Comparison of ENCODE assay signal across 10 cellular contexts in genomic region chr14:89669209-89669608, GRCh38.
DNase-seq lines count a peak whose midpoint lies in the region; ATAC-seq lines count a peak whose summit lies in the region.
"Had no signal": no experiment of that assay in that cellular context is flagged by ENCODE, and none has a peak within 500 bp of the region (broad histone marks: within the 10 kb centered on the region; RNA-seq: fewer than 3 reads in every experiment).

No MANE protein-coding gene starts in this region.

- no peaks in the 10 kb centered on the region for H3K27me3 Mint-ChIP-seq in activated T-helper 2 cell treated with anti-CD3 and anti-CD28 coated beads, Interferon-gamma antibody, Interleukin-2, Interleukin-4, amounts not matched to agents 10 μg/mL and 5 μg/mL and 100 μg/mL, durations not matched to agents 14 hours and 24 hours and 36 hours (ENCODE audit: low read depth)

- no peak overlapping the region for H3K4me3 Mint-ChIP-seq in activated T-helper 2 cell treated with anti-CD3 and anti-CD28 coated beads, Interferon-gamma antibody, Interleukin-2, Interleukin-4, amounts not matched to agents 10 μg/mL and 5 μg/mL and 100 μg/mL, durations not matched to agents 14 hours and 24 hours and 36 hours (ENCODE audit: low read depth)

- peak; percentile 48 for ATAC-seq in GM18498 (IDR thresholded peaks at IDR 0.05; ENCODE audit: unreplicated experiment)
- ATAC-seq in HG02938 (IDR thresholded peaks at IDR 0.05; ENCODE audit: unreplicated experiment) = peak; percentile 71

- intact Hi-C loops in activated T-helper 2 cell treated with anti-CD3 and anti-CD28 coated beads, Interferon-gamma antibody, Interleukin-2, Interleukin-4, amounts not matched to agents 10 μg/mL and 5 μg/mL and 100 μg/mL, durations not matched to agents 14 hours and 24 hours and 36 hours (cut with micrococcal nuclease) = no loop called here

- peaks cover 21% of the 10 kb centered on the region for H3K9me3 Mint-ChIP-seq in activated T-helper 2 cell treated with anti-CD3 and anti-CD28 coated beads, Interferon-gamma antibody, Interleukin-2, Interleukin-4, amounts not matched to agents 10 μg/mL and 5 μg/mL and 100 μg/mL, durations not matched to agents 14 hours and 24 hours and 36 hours

- peaks cover 36% of the 10 kb centered on the region for H3K4me1 Mint-ChIP-seq in activated T-helper 2 cell treated with anti-CD3 and anti-CD28 coated beads, Interferon-gamma antibody, Interleukin-2, Interleukin-4, amounts not matched to agents 10 μg/mL and 5 μg/mL and 100 μg/mL, durations not matched to agents 14 hours and 24 hours and 36 hours (ENCODE audit: low read depth)

- peak overlapping the region; percentile 65 for H3K27ac Mint-ChIP-seq in activated T-helper 2 cell treated with anti-CD3 and anti-CD28 coated beads, Interferon-gamma antibody, Interleukin-2, Interleukin-4, amounts not matched to agents 10 μg/mL and 5 μg/mL and 100 μg/mL, durations not matched to agents 14 hours and 24 hours and 36 hours

- peaks cover 12% of the 10 kb centered on the region for H3K36me3 Mint-ChIP-seq in activated T-helper 2 cell treated with anti-CD3 and anti-CD28 coated beads, Interferon-gamma antibody, Interleukin-2, Interleukin-4, amounts not matched to agents 10 μg/mL and 5 μg/mL and 100 μg/mL, durations not matched to agents 14 hours and 24 hours and 36 hours (ENCODE audit: low read depth)

- DNase-seq in activated T-helper 2 cell treated with anti-CD3 and anti-CD28 coated beads, Interferon-gamma antibody, Interleukin-2, Interleukin-4, amounts not matched to agents 10 μg/mL and 5 μg/mL and 100 μg/mL, durations not matched to agents 14 hours and 24 hours and 36 hours (ENCODE audit: low spot score) = peak; percentile 12
- DNase-seq in putamen (ENCODE audit: low spot score) (peak; percentile 19), HuH-7.5 (ENCODE audit: low spot score) (no peak), NCI-H446 treated with DMSO at 0.1 percent for 48 hours (lab: John Stamatoyannopoulos, UW) (no peak), HCEC 1CT (no peak), superior temporal gyrus (ENCODE audit: extremely low spot score) (no peak)
- DNase-seq: cortex of kidney, NCI-H1694 treated with DMSO at 0.1 percent for 48 hours had no signal

Comparison
In these comparisons a context has a peak if more than half of its experiments do, and no peak if none do; other contexts are left out.
1. DNase-seq: peak in activated T-helper 2 cell treated with anti-CD3 and anti-CD28 coated beads, Interferon-gamma antibody, Interleukin-2, Interleukin-4, amounts not matched to agents 10 μg/mL and 5 μg/mL and 100 μg/mL, durations not matched to agents 14 hours and 24 hours and 36 hours (single experiment) and putamen (single experiment); none in HuH-7.5 (single experiment), NCI-H446 treated with DMSO at 0.1 percent for 48 hours (single experiment), HCEC 1CT (single experiment) and superior temporal gyrus (single experiment).